In genomic region chr20:43798591-43799149, GRCh38 we compare ENCODE assay signal across 30 cellular contexts.
DNase-seq lines count a peak whose midpoint lies in the region; ATAC-seq and TF ChIP-seq lines count a peak whose summit lies in the region.
"Had no signal": no experiment of that assay in that cellular context is flagged by ENCODE, and none has a peak within 500 bp of the region (broad histone marks: within the 10 kb centered on the region; RNA-seq: fewer than 3 reads in every experiment).

No MANE protein-coding gene starts in this region.

- H3K27me3 Mint-ChIP-seq in CD4-positive, alpha-beta T cell: no peaks in the 10 kb centered on the region
- H3K27me3 Mint-ChIP-seq: central memory CD8-positive, alpha-beta T cell had no signal

- H3K4me3 Mint-ChIP-seq in CD4-positive, alpha-beta T cell: no peak overlapping the region
- H3K4me3 Mint-ChIP-seq: activated CD4-positive, alpha-beta T cell treated with anti-CD3 and anti-CD28 coated beads, Interleukin-2, amount 10 ng/mL, durations not matched to agents 7 days and 5 days; activated T-cell treated with anti-CD3 and anti-CD28 coated beads, Interleukin-2, amount 50 U/mL, for 72 hours; nephron; WTC11 had no signal

- no peaks in the 10 kb centered on the region for H3K36me3 ChIP-seq in BE2C
- peaks cover 4% of the 10 kb centered on the region for H3K36me3 ChIP-seq in OCI-LY3 (replicated peaks; ENCODE audit: low read depth, low read length)
- H3K36me3 ChIP-seq: ovary, vagina had no signal

- no peak for ATAC-seq in CD4-positive, alpha-beta T cell (ENCODE audit: poor library complexity)
- no peak for ATAC-seq in GM19023 (IDR thresholded peaks at IDR 0.05; ENCODE audit: unreplicated experiment)
- ATAC-seq: esophagus mucosa, HCT116, HepG2, left colon, right cardiac atrium, WTC11 had no signal

- no peaks in the 10 kb centered on the region for H3K36me3 Mint-ChIP-seq in CD4-positive, alpha-beta T cell (ENCODE audit: low read depth)

- H3K9ac ChIP-seq in OCI-LY3 (ENCODE audit: low read length): peak overlapping the region; percentile 44

- H3K4me1 Mint-ChIP-seq in CD4-positive, alpha-beta T cell (ENCODE audit: low read depth): peaks cover 21% of the 10 kb centered on the region
- H3K4me1 Mint-ChIP-seq: WTC11 had no signal

- H3K4me3 ChIP-seq in BE2C (ENCODE audit: low read depth, low read length): peak overlapping the region; percentile 39
- H3K4me3 ChIP-seq in OCI-LY3 (ENCODE audit: low read length): peak overlapping the region; percentile 56
- H3K4me3 ChIP-seq: ovary, smooth muscle cell, testis, vagina had no signal

- H3K27me3 ChIP-seq in BE2C: no peaks in the 10 kb centered on the region
- H3K27me3 ChIP-seq in OCI-LY3 (ENCODE audit: low read depth, low read length): no peaks in the 10 kb centered on the region
- H3K27me3 ChIP-seq in CD4-positive, alpha-beta T cell (ENCODE audit: control insufficient read depth, insufficient read depth, low read length): no peaks in the 10 kb centered on the region
- H3K27me3 ChIP-seq: ovary, testis, vagina had no signal

- no peak overlapping the region for H3K27ac Mint-ChIP-seq in CD4-positive, alpha-beta T cell
- H3K27ac Mint-ChIP-seq: activated T-cell treated with anti-CD3 and anti-CD28 coated beads, Interleukin-2, amount 50 U/mL, for 72 hours; nephron; WTC11 had no signal

- H3K9me3 ChIP-seq in BE2C (peaks cover 3% of the 10 kb centered on the region; the same call in 1 of the 2 replicates), OCI-LY3 (ENCODE audit: insufficient read depth, low read length) (peaks cover 9% of the 10 kb centered on the region)
- no peaks in the 10 kb centered on the region for H3K9me3 ChIP-seq in CD4-positive, alpha-beta T cell (ENCODE audit: control insufficient read depth, low read length)
- H3K9me3 ChIP-seq: ovary, testis had no signal

- H3K79me2 ChIP-seq in OCI-LY3 (ENCODE audit: low read length): no peaks in the 10 kb centered on the region

- peak overlapping the region; percentile 77 for H3K4me2 ChIP-seq in OCI-LY3 (ENCODE audit: low read length)
- H3K4me2 ChIP-seq: smooth muscle cell had no signal

- H4K20me1 ChIP-seq in OCI-LY3 (ENCODE audit: insufficient read depth, low read length): no peaks in the 10 kb centered on the region

- H3K9me3 Mint-ChIP-seq in CD4-positive, alpha-beta T cell: peaks cover 3% of the 10 kb centered on the region

- peak overlapping the region; percentile 66 for H2AFZ ChIP-seq in OCI-LY3 (ENCODE audit: low read depth, low read length)

- POLR2A ChIA-PET in CD4-positive, alpha-beta T cell (lab: Charles Lee): no interaction called here

- in situ Hi-C loops in G401 (cut with HindIII; ENCODE audit: low sequenced_read_pairs): no loop called here

- CTCF ChIA-PET in CD4-positive, alpha-beta T cell (lab: Charles Lee): no interaction called here

- DNase-seq in BE2C (peak; percentile 45), G401 (ENCODE audit: low spot score) (peak; percentile 93), left kidney (ENCODE audit: low read depth, low spot score) (peak; percentile 61), NCI-H748 treated with DMSO at 0.1 percent for 48 hours (lab: John Stamatoyannopoulos, UW) (no peak)
- DNase-seq in CD4-positive, alpha-beta T cell: no peak
- DNase-seq: activated CD4-positive, alpha-beta T cell treated with anti-CD3 and anti-CD28 coated beads, Interleukin-2, amount 10 ng/mL, durations not matched to agents 7 days and 5 days; activated naive CD4-positive, alpha-beta T cell treated with Interleukin-2 at 50 U/mL for 16 hours; activated T-cell treated with anti-CD3 and anti-CD28 coated beads, Interleukin-2, amount 50 U/mL, for 72 hours; COR-L47; GF-D8; glutamatergic neuron; Kasumi-1; left colon; mammary epithelial cell; NCI-H1694; NCI-H526; ovary; right cardiac atrium; stimulated activated naive CD4-positive, alpha-beta T cell treated with Interleukin-2 at 50 U/mL for 16 hours had no signal

- intact Hi-C loops in CD4-positive, alpha-beta T cell (cut with DNase I, micrococcal nuclease): no loop called here

- TF ChIP-seq CTCF in BE2C (IDR thresholded peaks at IDR 0.05; ENCODE audit: low read depth, low read length) (no peak), OCI-LY3 (IDR thresholded peaks at IDR 0.05; ENCODE audit: low read depth, low read length) (no peak)
- TF ChIP-seq CTCF in CD4-positive, alpha-beta T cell (IDR thresholded peaks at IDR 0.05): no peak

- peak overlapping the region; percentile 46; the same call in 1 of the 2 replicates for H3K27ac ChIP-seq in OCI-LY3 (ENCODE audit: low read length)
- H3K27ac ChIP-seq in CD4-positive, alpha-beta T cell (ENCODE audit: low read depth, low read length): no peak overlapping the region
- H3K27ac ChIP-seq: ovary, testis, vagina had no signal

- H3K4me1 ChIP-seq in BE2C (peaks cover 6% of the 10 kb centered on the region), OCI-LY3 (ENCODE audit: low read length) (peaks cover 44% of the 10 kb centered on the region)
- H3K4me1 ChIP-seq: testis, vagina had no signal

Comparison
In these comparisons a context has a peak if more than half of its experiments do, and no peak if none do; other contexts are left out.
1. DNase-seq: peak in BE2C (single experiment), G401 (single experiment) and left kidney (single experiment); none in NCI-H748 treated with DMSO at 0.1 percent for 48 hours (single experiment) and CD4-positive, alpha-beta T cell (0 of 10).